11 cellular contexts compared by ENCODE assay signal in the genomic region with DNA sequence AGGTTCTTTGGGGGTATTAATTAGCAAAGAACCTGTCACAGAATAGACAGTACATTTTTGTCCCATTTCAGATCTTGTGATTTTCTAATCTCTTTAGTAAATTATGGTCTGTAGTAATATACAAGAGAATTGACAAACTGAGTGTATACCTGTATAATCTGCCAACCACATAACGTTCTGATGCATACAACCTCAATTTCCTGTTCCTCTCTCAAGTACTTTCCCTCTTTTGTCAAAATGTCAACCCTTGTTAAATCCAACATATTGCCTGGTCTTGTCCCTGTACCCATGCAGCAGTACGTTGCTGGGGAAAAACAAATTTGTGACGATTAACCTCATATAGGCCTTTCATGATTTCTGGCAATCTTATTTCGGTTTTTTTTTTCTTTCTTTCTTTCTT. TPM values are rescaled to one million over a fixed set of nuclear protein-coding genes. Genes with fewer than 3 reads are reported as not detected.
DNase-seq lines count a peak whose midpoint lies in the region; FAIRE-seq and TF ChIP-seq lines count a peak whose summit lies in the region.
"Had no signal": no experiment of that assay in that cellular context is flagged by ENCODE, and none has a peak within 500 bp of the region (broad histone marks: within the 10 kb centered on the region; RNA-seq: fewer than 3 reads in every experiment).

No MANE protein-coding gene starts in this region.

- peak overlapping the region in 1 of 2 donors; percentile 86 for H3K4me3 ChIP-seq in CD4-positive, alpha-beta memory T cell (ENCODE audit: low read length in 2 of 2)
- H3K4me3 ChIP-seq in Karpas-422 (ENCODE audit: low read length) (peak overlapping the region; percentile 87), bronchial epithelial cell (ENCODE audit: low read depth, low read length) (peak overlapping the region; percentile 92), muscle layer of duodenum (ENCODE audit: low read depth in 1 of 2, low read length in 2 of 2) (peak overlapping the region; percentile 96)

- no peak for TF ChIP-seq CTCF in bronchial epithelial cell (IDR thresholded peaks at IDR 0.05; ENCODE audit: insufficient read depth, low read length, severe bottlenecking)

- peaks cover 3% of the 10 kb centered on the region; the same call in 1 of the 2 replicates for H4K20me1 ChIP-seq in Karpas-422 (ENCODE audit: insufficient read depth, low read depth, low read length)

- FAIRE-seq in bronchial epithelial cell (lab: Jason Lieb, UNC), result no peak

- peak overlapping the region in 6 of 8 donors; percentile 93 to 98 (median 97) for H3K4me3 Mint-ChIP-seq in CD4-positive, alpha-beta memory T cell

- CTCF ChIA-PET in CD4-positive, alpha-beta memory T cell (lab: Charles Lee; ENCODE audit: partially characterized antibody), result interaction anchor here (1.1 to 2.0 kb wide), 9 partner anchors 9 to 229 kb away, joined by 3 to 19 read pairs (median 8); no protein-coding TSS in a partner anchor

- intact Hi-C loops in CD4-positive, alpha-beta memory T cell (cut with micrococcal nuclease), result loop anchor here (1.0 to 5.0 kb wide), 7 partner anchors 43 to 442 kb away; a partner anchor contains a TSS

- H3K4me2 ChIP-seq in Karpas-422 (ENCODE audit: low read depth, low read length, poor library complexity, severe bottlenecking), result peak overlapping the region; percentile 82

- H3K4me1 ChIP-seq in CD4-positive, alpha-beta memory T cell (ENCODE audit: insufficient read depth, low read length), result peaks cover 47% of the 10 kb centered on the region
- H3K4me1 ChIP-seq in Karpas-422 (ENCODE audit: low read length), result peaks cover 30% of the 10 kb centered on the region
- peaks cover 9 to 26% of the 10 kb centered on the region in 2 donors for H3K4me1 ChIP-seq in muscle layer of duodenum (ENCODE audit: control insufficient read depth in 1 of 2, insufficient read depth in 2 of 2, low read length in 2 of 2)

- peaks cover 7 to 32% of the 10 kb centered on the region in 2 donors for H3K36me3 Mint-ChIP-seq in CD4-positive, alpha-beta memory T cell

- no peaks in the 10 kb centered on the region for H3K9me3 ChIP-seq in CD4-positive, alpha-beta memory T cell (ENCODE audit: control insufficient read depth in 1 of 2, low read length in 2 of 2)
- H3K9me3 ChIP-seq in Karpas-422 (ENCODE audit: low read length), result no peaks in the 10 kb centered on the region
- no peaks in the 10 kb centered on the region for H3K9me3 ChIP-seq in muscle layer of duodenum (ENCODE audit: control insufficient read depth in 1 of 2, low read length in 2 of 2)
- H3K9me3 ChIP-seq: body of pancreas had no signal

- H3K9ac ChIP-seq in Karpas-422 (ENCODE audit: low read length), result peak overlapping the region; percentile 88

- H3K36me3 ChIP-seq in CD4-positive, alpha-beta memory T cell (ENCODE audit: insufficient read depth, low read length), result peaks cover 7% of the 10 kb centered on the region
- H3K36me3 ChIP-seq in Karpas-422 (ENCODE audit: insufficient read depth, low read length) (peaks cover 27% of the 10 kb centered on the region), bronchial epithelial cell (ENCODE audit: control insufficient read depth, insufficient read depth, low read length) (no peaks in the 10 kb centered on the region), muscle layer of duodenum (ENCODE audit: control insufficient read depth in 1 of 2, insufficient read depth in 2 of 2, low read length in 2 of 2) (peaks cover 0 to 10% of the 10 kb centered on the region in 2 donors)

- peak overlapping the region; percentile 69 for H3K27ac ChIP-seq in CD4-positive, alpha-beta memory T cell (ENCODE audit: low read depth, low read length)
- H3K27ac ChIP-seq in Karpas-422 (ENCODE audit: low read length) (no peak overlapping the region), muscle layer of duodenum (ENCODE audit: low read length) (peak overlapping the region; percentile 70)

- no peaks in the 10 kb centered on the region for H3K9me2 ChIP-seq in Karpas-422 (replicated peaks; ENCODE audit: insufficient read depth, low read length)

- H3K4me1 Mint-ChIP-seq in CD4-positive, alpha-beta memory T cell, result peaks cover 24 to 34% (median 32%) of the 10 kb centered on the region in 4 donors

- no peak overlapping the region for H2AFZ ChIP-seq in Karpas-422 (ENCODE audit: low read length)

- POLR2A ChIA-PET in CD4-positive, alpha-beta memory T cell (lab: Charles Lee; ENCODE audit: partially characterized antibody), result interaction anchor here (0.7 to 3.1 kb wide), 5 partner anchors 11 to 442 kb away, joined by 3 to 15 read pairs (median 4); no protein-coding TSS in a partner anchor

- H3K27ac Mint-ChIP-seq in CD4-positive, alpha-beta memory T cell, result peak overlapping the region in 3 of 7 donors; percentile 90 to 97 (median 96)

- H3K27me3 Mint-ChIP-seq in CD4-positive, alpha-beta memory T cell, result no peaks in the 10 kb centered on the region

- H3K79me2 ChIP-seq in Karpas-422 (ENCODE audit: low read length), result peaks cover 79% of the 10 kb centered on the region

- DNase-seq in CD4-positive, alpha-beta memory T cell, result peak in 4 of 5 donors; percentile 21 to 34 (median 28)
- DNase-seq in Karpas-422, result no peak
- no peak for DNase-seq in bronchial epithelial cell (ENCODE audit: low read depth)
- DNase-seq in DMS 273 treated with DMSO at 0.1 percent for 48 hours (lab: John Stamatoyannopoulos, UW), result no peak
- DNase-seq in AG20443 (ENCODE audit: low spot score), result no peak
- no peak for DNase-seq in NCI-H1105 (lab: John Stamatoyannopoulos, UW)
- DNase-seq in NCI-H510A treated with DMSO at 0.1 percent for 48 hours (lab: John Stamatoyannopoulos, UW), result no peak
- DNase-seq: body of pancreas, GF-D8, H7 had no signal

- H3K27me3 ChIP-seq in CD4-positive, alpha-beta memory T cell (ENCODE audit: insufficient read depth, low read length), result no peaks in the 10 kb centered on the region
- H3K27me3 ChIP-seq in Karpas-422 (ENCODE audit: low read length), result no peaks in the 10 kb centered on the region
- no peaks in the 10 kb centered on the region for H3K27me3 ChIP-seq in bronchial epithelial cell (ENCODE audit: control insufficient read depth, insufficient read depth, low read length)
- H3K27me3 ChIP-seq in muscle layer of duodenum (ENCODE audit: low read depth, low read length), result no peaks in the 10 kb centered on the region
- H3K27me3 ChIP-seq: body of pancreas had no signal

- no peaks in the 10 kb centered on the region for H3K9me3 Mint-ChIP-seq in CD4-positive, alpha-beta memory T cell

RNA-seq across cellular contexts. Expression of a gene that starts 1.1 kb away (rescaled TPM):
- 10 to 100 TPM; 13.8 to 14.2 TPM for total RNA-seq in CD4-positive, alpha-beta memory T cell
- polyA plus RNA-seq in CD4-positive, alpha-beta memory T cell, result 10 to 100 TPM; 24.4 to 37.4 TPM
- total RNA-seq in Karpas-422 (2014; rRNA removed; shearing (Covaris generic); ENCODE audit: low replicate concordance), result 23.7 and 35.1 TPM in 2 replicates
- 4.7 and 9.0 TPM in 2 replicates for total RNA-seq in bronchial epithelial cell

RNA-seq across cellular contexts. Expression of a gene that starts 1.3 kb away (rescaled TPM):
- total RNA-seq in CD4-positive, alpha-beta memory T cell, result 10 to 100 TPM; 43.9 to 54.5 TPM
- polyA plus RNA-seq in CD4-positive, alpha-beta memory T cell, result 10 to 100 TPM; 11.7 to 13.4 TPM
- 11.2 and 14.0 TPM in 2 replicates for total RNA-seq in Karpas-422 (2014; rRNA removed; shearing (Covaris generic); ENCODE audit: low replicate concordance)
- 8.7 and 8.8 TPM in 2 replicates for total RNA-seq in bronchial epithelial cell

Comparison
In these comparisons a context has a peak if more than half of its experiments do, and no peak if none do; other contexts are left out.
1. DNase-seq: peak in CD4-positive, alpha-beta memory T cell (4 of 5); none in Karpas-422 (single experiment), bronchial epithelial cell (single experiment), DMS 273 treated with DMSO at 0.1 percent for 48 hours (single experiment), AG20443 (single experiment), NCI-H1105 (single experiment) and NCI-H510A treated with DMSO at 0.1 percent for 48 hours (single experiment).